Comparison of ENCODE assay signal across 8 cellular contexts in genomic region chr4:13920901-13921300, GRCh38.
DNase-seq lines count a peak whose midpoint lies in the region; ATAC-seq lines count a peak whose summit lies in the region.

No MANE protein-coding gene starts in this region.

- no peak overlapping the region for H3K4me3 ChIP-seq in GM23248

- H3K36me3 ChIP-seq in GM23248 (ENCODE audit: low read depth) = no peaks in the 10 kb centered on the region

- peak overlapping the region; percentile 99 for H3K27ac ChIP-seq in GM23248

- H3K4me1 ChIP-seq in GM23248 (ENCODE audit: insufficient read depth) = peaks cover 55% of the 10 kb centered on the region

- no peak overlapping the region for H2AFZ ChIP-seq in GM23248

- peaks cover 47% of the 10 kb centered on the region for H3F3A ChIP-seq in GM23248 (ENCODE audit: insufficient read depth)

- H3K79me2 ChIP-seq in GM23248 (ENCODE audit: insufficient read depth) = no peaks in the 10 kb centered on the region

- no peaks in the 10 kb centered on the region for H3K9me2 ChIP-seq in GM23248 (ENCODE audit: insufficient read depth)

- in situ Hi-C loops in GM23248 (cut with MboI) = no loop called here

- H4K20me1 ChIP-seq in GM23248 (ENCODE audit: insufficient read depth) = no peaks in the 10 kb centered on the region

- H3K9ac ChIP-seq in GM23248 = peak overlapping the region; percentile 85

- peak; percentile 99 for DNase-seq in GM23248
- peak; percentile 82 for DNase-seq in SW480 (ENCODE audit: low spot score)
- peak; percentile 95 for DNase-seq in foreskin melanocyte
- DNase-seq in renal cortical epithelial cell (ENCODE audit: low read depth) = peak; percentile 100
- DNase-seq in NCI-H1930 (lab: John Stamatoyannopoulos, UW) = no peak
- DNase-seq in SK-N-DZ (ENCODE audit: low spot score) = no peak

- H3K27me3 ChIP-seq in GM23248 (replicated peaks; ENCODE audit: insufficient read depth) = no peaks in the 10 kb centered on the region

- 0% methylated on average over 3 of the region's 3 CpGs for whole genome bisulfite sequencing in GM23248 (ENCODE audit: low coverage in 1 of 2, low lambda C conversion rate in 2 of 2, missing lambda C conversion rate in 2 of 2), 2 experiments

- no peak overlapping the region for H3K4me2 ChIP-seq in GM23248 (ENCODE audit: unreplicated experiment)

- H3K9me3 ChIP-seq in GM23248 (ENCODE audit: low read depth) = no peaks in the 10 kb centered on the region

- ATAC-seq in GM21528 (IDR thresholded peaks at IDR 0.05; ENCODE audit: low FRiP score, unreplicated experiment) = no peak
- ATAC-seq in GM18858 (IDR thresholded peaks at IDR 0.05; ENCODE audit: unreplicated experiment) = no peak

Comparison
In these comparisons a context has a peak if more than half of its experiments do, and no peak if none do; other contexts are left out.
1. DNase-seq: peak in GM23248 (single experiment), SW480 (single experiment), foreskin melanocyte (single experiment) and renal cortical epithelial cell (single experiment); none in NCI-H1930 (0 of 2) and SK-N-DZ (single experiment).